ENCODE assay signal across 11 cellular contexts in the genomic region with DNA sequence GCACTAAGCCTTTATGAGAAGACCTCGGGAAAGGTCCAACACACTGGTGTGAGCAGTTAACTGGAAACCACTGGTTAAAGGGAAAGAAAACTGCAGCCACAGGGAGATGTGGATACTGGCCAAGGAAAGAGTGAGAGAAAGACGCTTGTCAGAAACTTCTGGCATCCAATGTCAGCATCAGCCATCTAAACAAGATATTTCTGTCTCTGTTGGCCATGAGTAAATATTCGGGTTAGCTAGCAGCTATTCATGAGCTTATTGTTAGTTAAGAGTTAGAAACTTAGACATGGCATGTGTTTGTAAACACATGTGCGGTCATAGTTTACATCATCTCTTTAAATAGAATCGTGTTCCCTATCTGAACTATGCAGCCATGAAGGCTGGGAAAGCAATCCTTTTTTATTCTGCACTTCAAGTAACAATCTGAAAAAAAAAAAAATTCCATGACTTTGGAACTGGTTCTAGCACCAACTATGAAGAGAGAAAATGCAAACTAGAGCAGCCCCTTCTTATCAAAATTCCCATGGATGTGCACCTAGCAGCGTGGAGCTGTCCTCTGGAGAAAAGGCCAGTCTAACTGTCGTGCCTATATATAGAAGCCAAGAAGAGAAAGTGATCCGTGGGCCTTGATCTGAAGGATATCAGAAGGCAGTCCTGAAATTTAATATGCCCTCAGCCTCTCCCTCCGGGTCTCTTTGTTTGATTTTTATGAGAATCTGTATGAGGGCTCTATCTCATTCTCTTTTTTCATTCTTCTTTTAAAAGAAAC.
DNase-seq lines count a peak whose midpoint lies in the region; ATAC-seq and TF ChIP-seq lines count a peak whose summit lies in the region.
"Had no signal": no experiment of that assay in that cellular context is flagged by ENCODE, and none has a peak within 500 bp of the region (broad histone marks: within the 10 kb centered on the region; RNA-seq: fewer than 3 reads in every experiment).

No MANE protein-coding gene starts in this region.

- no peaks in the 10 kb centered on the region for H3K9me3 ChIP-seq in parathyroid adenoma (ENCODE audit: control insufficient read depth, low read length)

- H3K36me3 ChIP-seq in parathyroid adenoma (ENCODE audit: control insufficient read depth, insufficient read depth, low read length) = no peaks in the 10 kb centered on the region

- in situ Hi-C loops in astrocyte of the cerebellum (cut with HindIII; ENCODE audit: low sequenced_read_pairs) = no loop called here

- peak overlapping the region; percentile 16 for H3K27ac ChIP-seq in parathyroid adenoma

- H3K27me3 Mint-ChIP-seq in activated T-helper 2 cell treated with anti-CD3 and anti-CD28 coated beads, Interferon-gamma antibody, Interleukin-2, Interleukin-4, amounts not matched to agents 10 μg/mL and 5 μg/mL and 100 μg/mL, durations not matched to agents 14 hours and 24 hours and 36 hours (ENCODE audit: low read depth) = peaks cover 2% of the 10 kb centered on the region
- H3K27me3 Mint-ChIP-seq: activated naive CD8-positive, alpha-beta T cell had no signal

- H3K27me3 ChIP-seq in parathyroid adenoma (ENCODE audit: control insufficient read depth, insufficient read depth, low read length) = no peaks in the 10 kb centered on the region

- no peak for ATAC-seq in GM21529 (IDR thresholded peaks at IDR 0.05; ENCODE audit: unreplicated experiment)

- peaks cover 33% of the 10 kb centered on the region for H3K9me3 Mint-ChIP-seq in activated T-helper 2 cell treated with anti-CD3 and anti-CD28 coated beads, Interferon-gamma antibody, Interleukin-2, Interleukin-4, amounts not matched to agents 10 μg/mL and 5 μg/mL and 100 μg/mL, durations not matched to agents 14 hours and 24 hours and 36 hours
- H3K9me3 Mint-ChIP-seq: neural crest cell had no signal

- no peak overlapping the region for H3K4me3 Mint-ChIP-seq in activated T-helper 2 cell treated with anti-CD3 and anti-CD28 coated beads, Interferon-gamma antibody, Interleukin-2, Interleukin-4, amounts not matched to agents 10 μg/mL and 5 μg/mL and 100 μg/mL, durations not matched to agents 14 hours and 24 hours and 36 hours (ENCODE audit: low read depth)
- H3K4me3 Mint-ChIP-seq: activated naive CD8-positive, alpha-beta T cell; neural crest cell had no signal

- TF ChIP-seq CTCF in AG10803 (conservative IDR thresholded peaks at IDR 0.05; ENCODE audit: low read length) (no peak), astrocyte of the cerebellum (IDR thresholded peaks at IDR 0.05; ENCODE audit: low read depth, low read length, missing control alignments) (no peak), foreskin fibroblast (IDR thresholded peaks at IDR 0.05; ENCODE audit: low read depth, low read length) (no peak), parathyroid adenoma (IDR thresholded peaks at IDR 0.05) (no peak)

- intact Hi-C loops in activated T-helper 2 cell treated with anti-CD3 and anti-CD28 coated beads, Interferon-gamma antibody, Interleukin-2, Interleukin-4, amounts not matched to agents 10 μg/mL and 5 μg/mL and 100 μg/mL, durations not matched to agents 14 hours and 24 hours and 36 hours (cut with micrococcal nuclease) = no loop called here

- H3K4me2 ChIP-seq in parathyroid adenoma (ENCODE audit: low read length) = no peak overlapping the region

- no peak overlapping the region for H3K27ac Mint-ChIP-seq in activated T-helper 2 cell treated with anti-CD3 and anti-CD28 coated beads, Interferon-gamma antibody, Interleukin-2, Interleukin-4, amounts not matched to agents 10 μg/mL and 5 μg/mL and 100 μg/mL, durations not matched to agents 14 hours and 24 hours and 36 hours
- H3K27ac Mint-ChIP-seq: activated naive CD8-positive, alpha-beta T cell had no signal

- H3K9ac ChIP-seq in parathyroid adenoma = no peak overlapping the region

- H3K4me1 ChIP-seq in parathyroid adenoma = no peaks in the 10 kb centered on the region

- H3K4me3 ChIP-seq in AG10803 (ENCODE audit: low read length) (no peak overlapping the region), astrocyte of the cerebellum (ENCODE audit: low read depth, low read length) (no peak overlapping the region), foreskin fibroblast (ENCODE audit: low read depth in 1 of 2, low read length in 2 of 2) (peak overlapping the region in 1 of 2 donors; percentile 7), parathyroid adenoma (ENCODE audit: low read depth, low read length) (no peak overlapping the region)

- H3K79me2 ChIP-seq in parathyroid adenoma = no peaks in the 10 kb centered on the region

- peak overlapping the region; percentile 23 for H2AFZ ChIP-seq in parathyroid adenoma

- peak; percentile 74 for DNase-seq in AG10803 (ENCODE audit: low read depth)
- peak; percentile 32 for DNase-seq in astrocyte of the cerebellum (ENCODE audit: low read depth)
- DNase-seq in foreskin fibroblast = peak; percentile 46 to 70
- DNase-seq in activated T-helper 2 cell treated with anti-CD3 and anti-CD28 coated beads, Interferon-gamma antibody, Interleukin-2, Interleukin-4, amounts not matched to agents 10 μg/mL and 5 μg/mL and 100 μg/mL, durations not matched to agents 14 hours and 24 hours and 36 hours (ENCODE audit: low spot score) = no peak
- no peak for DNase-seq in NCI-H2196 (lab: John Stamatoyannopoulos, UW; ENCODE audit: unreplicated experiment)
- DNase-seq in Kasumi-1 (lab: John Stamatoyannopoulos, UW) = no peak
- DNase-seq: hippocampal formation had no signal

- H3K4me1 Mint-ChIP-seq in activated T-helper 2 cell treated with anti-CD3 and anti-CD28 coated beads, Interferon-gamma antibody, Interleukin-2, Interleukin-4, amounts not matched to agents 10 μg/mL and 5 μg/mL and 100 μg/mL, durations not matched to agents 14 hours and 24 hours and 36 hours (ENCODE audit: low read depth) = peaks cover 27% of the 10 kb centered on the region

- peaks cover 32% of the 10 kb centered on the region for H3K36me3 Mint-ChIP-seq in activated T-helper 2 cell treated with anti-CD3 and anti-CD28 coated beads, Interferon-gamma antibody, Interleukin-2, Interleukin-4, amounts not matched to agents 10 μg/mL and 5 μg/mL and 100 μg/mL, durations not matched to agents 14 hours and 24 hours and 36 hours (ENCODE audit: low read depth)

Comparison
In these comparisons a context has a peak if more than half of its experiments do, and no peak if none do; other contexts are left out.
1. DNase-seq: peak in AG10803 (single experiment), astrocyte of the cerebellum (single experiment) and foreskin fibroblast (2 of 2); none in activated T-helper 2 cell treated with anti-CD3 and anti-CD28 coated beads, Interferon-gamma antibody, Interleukin-2, Interleukin-4, amounts not matched to agents 10 μg/mL and 5 μg/mL and 100 μg/mL, durations not matched to agents 14 hours and 24 hours and 36 hours (single experiment), NCI-H2196 (single experiment) and Kasumi-1 (0 of 2).